In genomic region chr17:31572341-31572740, GRCh38 we compare ENCODE assay signal across 27 cellular contexts.
A peak's percentile ranks its signal among the peaks of the same experiment; 100 is the strongest.
DNase-seq lines count a peak whose midpoint lies in the region; ATAC-seq, FAIRE-seq and TF ChIP-seq lines count a peak whose summit lies in the region.
"Had no signal": no experiment of that assay in that cellular context is flagged by ENCODE, and none has a peak within 500 bp of the region (broad histone marks: within the 10 kb centered on the region; RNA-seq: fewer than 3 reads in every experiment).

No MANE protein-coding gene starts in this region.

- FAIRE-seq in frontal cortex (lab: Jason Lieb, UNC), result no peak
- FAIRE-seq: A549, GM12878, HTR-8/SVneo, kidney had no signal

- H3K9ac ChIP-seq in fibroblast of lung (ENCODE audit: insufficient read depth, low read length), result no peak overlapping the region

- H3K27me3 ChIP-seq in left ventricle myocardium inferior (ENCODE audit: low read depth), result no peaks in the 10 kb centered on the region
- H3K27me3 ChIP-seq in right cardiac atrium (ENCODE audit: control insufficient read depth, insufficient read depth), result no peaks in the 10 kb centered on the region
- no peaks in the 10 kb centered on the region for H3K27me3 ChIP-seq in fibroblast of lung (ENCODE audit: control insufficient read depth, insufficient read depth, low read length)
- no peaks in the 10 kb centered on the region for H3K27me3 ChIP-seq in sigmoid colon
- H3K27me3 ChIP-seq in vagina, result no peaks in the 10 kb centered on the region
- H3K27me3 ChIP-seq: SJSA1, upper lobe of left lung had no signal

- H3K4me3 ChIP-seq in left ventricle myocardium inferior (no peak overlapping the region), right cardiac atrium (ENCODE audit: low read length) (no peak overlapping the region), fibroblast of lung (replicated peaks in 1 of 4; ENCODE audit: control extremely low read depth in 1 of 4, insufficient read depth in 1 of 4, low read depth in 3 of 4, low read length in 4 of 4) (no peak overlapping the region), sigmoid colon (no peak overlapping the region), vagina (no peak overlapping the region)
- H3K4me3 ChIP-seq: A549, GM12878, lung, SJSA1, skin epidermis, upper lobe of left lung had no signal

- peak overlapping the region; percentile 81 for H3K27ac ChIP-seq in left ventricle myocardium inferior (replicated peaks)
- H3K27ac ChIP-seq in right cardiac atrium (ENCODE audit: low read length), result no peak overlapping the region
- H3K27ac ChIP-seq in fibroblast of lung (ENCODE audit: insufficient read depth, low read length), result peak overlapping the region; percentile 84
- H3K27ac ChIP-seq in sigmoid colon, result peak overlapping the region; percentile 81 to 96 (median 86)
- peak overlapping the region; percentile 70 for H3K27ac ChIP-seq in vagina
- H3K27ac ChIP-seq: SJSA1 had no signal

- H2AFZ ChIP-seq in fibroblast of lung (ENCODE audit: low read length), result no peak overlapping the region

- no peak for TF ChIP-seq POLR2A in sigmoid colon (IDR thresholded peaks at IDR 0.05)
- TF ChIP-seq POLR2A in vagina (IDR thresholded peaks at IDR 0.05), result no peak

- TF ChIP-seq CTCF in left ventricle myocardium inferior (IDR thresholded peaks at IDR 0.05; ENCODE audit: borderline replicate concordance), result no peak
- TF ChIP-seq CTCF in fibroblast of lung (conservative IDR thresholded peaks at IDR 0.05 in 1 of 2, IDR thresholded peaks at IDR 0.05 in 1 of 2; ENCODE audit: low read depth in 1 of 2, low read length in 2 of 2), result no peak
- TF ChIP-seq CTCF in sigmoid colon (IDR thresholded peaks at IDR 0.05), result no peak
- TF ChIP-seq CTCF in vagina (IDR thresholded peaks at IDR 0.05), result no peak

- peak overlapping the region; percentile 67 for H3K4me2 ChIP-seq in fibroblast of lung (ENCODE audit: extremely low read depth, insufficient read depth, low read length)
- H3K4me2 ChIP-seq: A549 had no signal

- H3K36me3 ChIP-seq in left ventricle myocardium inferior (no peaks in the 10 kb centered on the region), fibroblast of lung (ENCODE audit: control insufficient read depth, insufficient read depth, low read length) (peaks cover 23% of the 10 kb centered on the region), sigmoid colon (peaks cover 0 to 2% (median 0%) of the 10 kb centered on the region in 4 donors), vagina (no peaks in the 10 kb centered on the region)
- H3K36me3 ChIP-seq: SJSA1 had no signal

- 90% methylated on average over 7 of the region's 7 CpGs for WGBS in right cardiac atrium
- WGBS in sigmoid colon, 2 donors, result 92 to 96% methylated on average over 7 of the region's 7 CpGs

- H4K20me1 ChIP-seq in fibroblast of lung (ENCODE audit: control insufficient read depth, extremely low read depth, insufficient read depth, low read length), result no peaks in the 10 kb centered on the region

- no peak for DNase-seq in left ventricle myocardium inferior
- DNase-seq in right cardiac atrium, result no peak
- DNase-seq in fibroblast of lung (ENCODE audit: low read depth in 2 of 2), result no peak
- DNase-seq in sigmoid colon, result no peak
- no peak for DNase-seq in vagina (ENCODE audit: extremely low spot score in 2 of 2)
- no peak for DNase-seq in retina
- DNase-seq in frontal cortex (ENCODE audit: low spot score in 2 of 2), result no peak
- DNase-seq: activated CD4-positive, alpha-beta T cell treated with anti-CD3 and anti-CD28 coated beads, Interleukin-2, amount 10 ng/mL, durations not matched to agents 24 days and 14 days; activated CD8-positive, alpha-beta memory T cell treated with anti-CD3 and anti-CD28 coated beads, Interleukin-2, amount 10 ng/mL, durations not matched to agents 7 days and 5 days; cerebellar nuclear complex; DMS79 treated with DMSO at 0.1 percent for 48 hours; effector CD4-positive, alpha-beta T cell; kidney; MV-4-11; naive thymus-derived CD4-positive, alpha-beta T cell; NCI-H187; NCI-H2227 treated with DMSO at 0.1 percent for 48 hours; OCI-M1; stimulated activated naive CD4-positive, alpha-beta T cell treated with Interleukin-2 at 50 U/mL for 16 hours; upper lobe of left lung had no signal

- TF ChIP-seq EP300 in sigmoid colon (IDR thresholded peaks at IDR 0.05), result no peak

- ATAC-seq in right cardiac atrium (no peak), GM19324 (IDR thresholded peaks at IDR 0.05; ENCODE audit: low FRiP score, unreplicated experiment) (no peak)
- ATAC-seq: activated CD8-positive, alpha-beta memory T cell treated with anti-CD3 and anti-CD28 coated beads, Interleukin-2, amount 10 ng/mL, durations not matched to agents 7 days and 5 days; GM12878; naive thymus-derived CD4-positive, alpha-beta T cell had no signal

- H3K4me1 ChIP-seq in left ventricle myocardium inferior, result peaks cover 69% of the 10 kb centered on the region
- H3K4me1 ChIP-seq in right cardiac atrium (ENCODE audit: control insufficient read depth, insufficient read depth, low read length), result peaks cover 27% of the 10 kb centered on the region
- peaks cover 24% of the 10 kb centered on the region for H3K4me1 ChIP-seq in fibroblast of lung (ENCODE audit: control insufficient read depth, extremely low read depth, insufficient read depth, low read length)
- peaks cover 0 to 86% (median 74%) of the 10 kb centered on the region in 4 donors for H3K4me1 ChIP-seq in sigmoid colon
- H3K4me1 ChIP-seq in vagina, result peaks cover 51% of the 10 kb centered on the region

- peaks cover 82% of the 10 kb centered on the region for H3K79me2 ChIP-seq in fibroblast of lung (ENCODE audit: control insufficient read depth, insufficient read depth, low read length)

- H3K9me3 ChIP-seq in left ventricle myocardium inferior (replicated peaks), result no peaks in the 10 kb centered on the region
- H3K9me3 ChIP-seq in right cardiac atrium (ENCODE audit: control insufficient read depth, low read length), result no peaks in the 10 kb centered on the region
- no peaks in the 10 kb centered on the region for H3K9me3 ChIP-seq in fibroblast of lung (ENCODE audit: control insufficient read depth, insufficient read depth, low read depth, low read length)
- no peaks in the 10 kb centered on the region for H3K9me3 ChIP-seq in sigmoid colon
- H3K9me3 ChIP-seq in vagina, result no peaks in the 10 kb centered on the region
- H3K9me3 ChIP-seq: A549, SJSA1, upper lobe of left lung had no signal

- intact Hi-C loops in left ventricle myocardium inferior (cut with micrococcal nuclease), result no loop called here
- intact Hi-C loops in right cardiac atrium (cut with DNase I), result no loop called here
- intact Hi-C loops in sigmoid colon (cut with DNase I), result loop anchor here (5.0 kb wide), 1 partner anchor 215 kb away; no protein-coding TSS in a partner anchor
- intact Hi-C loops in vagina (cut with DNase I), result no loop called here
